In genomic region chr7:128454808-128455555, GRCh38 we compare ENCODE assay signal across 8 cellular contexts. TPM values are rescaled to one million over a fixed set of nuclear protein-coding genes. Genes with fewer than 3 reads are reported as not detected.
DNase-seq lines count a peak whose midpoint lies in the region; ATAC-seq and TF ChIP-seq lines count a peak whose summit lies in the region.

No MANE protein-coding gene starts in this region.

- ATAC-seq in upper lobe of left lung (ENCODE audit: low FRiP score in 2 of 2) (no peak), HG02610 (IDR thresholded peaks at IDR 0.05; ENCODE audit: unreplicated experiment) (no peak)

- no peak for TF ChIP-seq POLR2A in upper lobe of left lung (IDR thresholded peaks at IDR 0.05)

- DNase-seq in LNCaP clone FGC (ENCODE audit: low read depth) (no peak), astrocyte of the spinal cord (ENCODE audit: low read depth, low spot score) (no peak), upper lobe of left lung (peak in 1 of 2 donors; percentile 39), G401 (ENCODE audit: low spot score) (no peak), epidermal melanocyte (ENCODE audit: insufficient read length, low spot score) (no peak)

- TF ChIP-seq CTCF in LNCaP clone FGC (IDR thresholded peaks at IDR 0.05; ENCODE audit: control insufficient read depth, extremely low read depth, insufficient read depth) (no peak), astrocyte of the spinal cord (IDR thresholded peaks at IDR 0.05; ENCODE audit: low read depth, low read length) (no peak), liver (IDR thresholded peaks at IDR 0.05; ENCODE audit: low read depth, low read length, missing input control) (no peak), upper lobe of left lung (IDR thresholded peaks at IDR 0.05) (peak in 1 of 6 experiments; percentile 26)

- H3K4me2 ChIP-seq in BLaER1 treated with 17β-estradiol and CSF1 and Interleukin-3, amounts not matched to agents 10 nM and 100 nM = peak overlapping the region; percentile 63 to 99 (median 93)

- 48% methylated on average over 26 of the region's 26 CpGs for WGBS in liver
- 53 to 54% methylated on average over 26 of the region's 26 CpGs for WGBS in upper lobe of left lung, 2 donors

- no peaks in the 10 kb centered on the region for H3K27me3 ChIP-seq in BLaER1 treated with 17β-estradiol and CSF1 and Interleukin-3, amounts not matched to agents 10 nM and 100 nM
- no peaks in the 10 kb centered on the region for H3K27me3 ChIP-seq in liver (ENCODE audit: control insufficient read depth in 4 of 4, insufficient read depth in 4 of 4, low read length in 3 of 4)
- H3K27me3 ChIP-seq in upper lobe of left lung = no peaks in the 10 kb centered on the region

- in situ Hi-C loops in astrocyte of the spinal cord (cut with HindIII; ENCODE audit: low sequenced_read_pairs) (no loop called here), G401 (cut with HindIII; ENCODE audit: low sequenced_read_pairs) (no loop called here)

- TF ChIP-seq RAD21 in liver (IDR thresholded peaks at IDR 0.05) = no peak

- H4K20me1 ChIP-seq in BLaER1 treated with 17β-estradiol and CSF1 and Interleukin-3, amounts not matched to agents 10 nM and 100 nM = peaks cover 6 to 39% (median 29%) of the 10 kb centered on the region in 11 experiments; a peak in 19 of 22 replicates

- H3K36me3 ChIP-seq in BLaER1 treated with 17β-estradiol and CSF1 and Interleukin-3, amounts not matched to agents 10 nM and 100 nM = peaks cover 2 to 23% (median 14%) of the 10 kb centered on the region in 11 experiments; a peak in 12 of 22 replicates
- H3K36me3 ChIP-seq in liver (ENCODE audit: control insufficient read depth in 4 of 4, insufficient read depth in 3 of 4, low read depth in 1 of 4, low read length in 3 of 4) (no peaks in the 10 kb centered on the region), upper lobe of left lung (no peaks in the 10 kb centered on the region)

- H3K9me3 ChIP-seq in BLaER1 treated with 17β-estradiol and CSF1 and Interleukin-3, amounts not matched to agents 10 nM and 100 nM (replicated peaks in 1 of 11) = no peaks in the 10 kb centered on the region
- H3K9me3 ChIP-seq in liver (ENCODE audit: control insufficient read depth in 4 of 4, low read length in 3 of 4) = no peaks in the 10 kb centered on the region
- no peaks in the 10 kb centered on the region for H3K9me3 ChIP-seq in upper lobe of left lung

- H3K27ac ChIP-seq in BLaER1 treated with 17β-estradiol and CSF1 and Interleukin-3, amounts not matched to agents 10 nM and 100 nM = peak overlapping the region; percentile 52 to 93 (median 83); a peak in 21 of 22 replicates
- H3K27ac ChIP-seq in liver (ENCODE audit: low read depth in 1 of 2, low read length in 2 of 2) (peak overlapping the region; percentile 96 to 99), upper lobe of left lung (peak overlapping the region; percentile 87 to 92 (median 90))

- peak overlapping the region; percentile 74 to 98 (median 90) for H3K4me3 ChIP-seq in BLaER1 treated with 17β-estradiol and CSF1 and Interleukin-3, amounts not matched to agents 10 nM and 100 nM
- H3K4me3 ChIP-seq in LNCaP clone FGC (ENCODE audit: low read depth, low read length) = peak overlapping the region; percentile 99
- H3K4me3 ChIP-seq in astrocyte of the spinal cord (ENCODE audit: low read depth, low read length) = peak overlapping the region; percentile 93
- peak overlapping the region; percentile 52 to 75 (median 73) for H3K4me3 ChIP-seq in liver (ENCODE audit: low read depth in 1 of 3, low read length in 3 of 3)
- H3K4me3 ChIP-seq in upper lobe of left lung = peak overlapping the region in 3 of 4 donors; percentile 90 to 94 (median 91)

- peaks cover 49 to 78% (median 55%) of the 10 kb centered on the region in 10 experiments for H3K4me1 ChIP-seq in BLaER1 treated with 17β-estradiol and CSF1 and Interleukin-3, amounts not matched to agents 10 nM and 100 nM
- H3K4me1 ChIP-seq in liver (ENCODE audit: control insufficient read depth in 4 of 4, insufficient read depth in 4 of 4, low read length in 3 of 4) (peaks cover 4 to 30% (median 11%) of the 10 kb centered on the region in 4 donors), upper lobe of left lung (peaks cover 19 to 40% (median 32%) of the 10 kb centered on the region in 4 donors)

- H3K9ac ChIP-seq in BLaER1 treated with 17β-estradiol and CSF1 and Interleukin-3, amounts not matched to agents 10 nM and 100 nM = peak overlapping the region; percentile 76 to 96 (median 91)
- peak overlapping the region; percentile 62 to 97 for H3K9ac ChIP-seq in liver (ENCODE audit: low read depth in 1 of 2, low read length in 2 of 2)

- no peak for TF ChIP-seq EP300 in upper lobe of left lung (IDR thresholded peaks at IDR 0.05)

TF ChIP-seq in liver, 16 proteins besides CTCF, POLR2A, EP300 and RAD21:
- TF ChIP-seq REST (IDR thresholded peaks at IDR 0.05) = no peak
- no peak for TF ChIP-seq FOXA2 (IDR thresholded peaks at IDR 0.05)
- no peak for TF ChIP-seq HNF4A (conservative IDR thresholded peaks at IDR 0.05)
- no peak for TF ChIP-seq ATF3 (IDR thresholded peaks at IDR 0.05)
- no peak for TF ChIP-seq JUND (IDR thresholded peaks at IDR 0.05)

RNA-seq across cellular contexts. Expression of gene HILPDA, which starts 0.7 kb away (rescaled TPM):
- total RNA-seq in liver = 1 to 10 TPM; 5.2 to 5.6 TPM
- polyA plus RNA-seq in liver = 1 to 10 TPM; 3.9 to 5.1 TPM
- 10 to 100 TPM in 2 of 6 donors, 1 to 10 TPM in 4; 2.6 to 14.9 (median 7.3) TPM for total RNA-seq in upper lobe of left lung
- 9.0 and 14.2 TPM in 2 replicates for total RNA-seq in G401 (2014; rRNA removed; shearing (Covaris generic))

RNA-seq across cellular contexts. Expression of gene METTL2B, which starts 21.6 kb away (rescaled TPM):
- 10 to 100 TPM; 15.8 to 20.7 TPM for total RNA-seq in liver
- 1 to 10 TPM; 6.8 to 8.3 TPM for polyA plus RNA-seq in liver
- total RNA-seq in upper lobe of left lung = 10 to 100 TPM; 17.8 to 24.5 (median 21.2) TPM
- total RNA-seq in G401 (2014; rRNA removed; shearing (Covaris generic)) = 23.8 and 55.4 TPM in 2 replicates

RNA-seq across cellular contexts. Expression of gene IMPDH1, which starts 45.2 kb away (rescaled TPM):
- total RNA-seq in liver = 10 to 100 TPM in 1 of 2 donors, 1 to 10 TPM in 1; 5.0 to 11.1 TPM
- polyA plus RNA-seq in liver = 1 to 10 TPM; 2.4 to 5.4 TPM
- 100 to 1,000 TPM in 2 of 6 donors, 10 to 100 TPM in 4; 47.2 to 107 (median 81.5) TPM for total RNA-seq in upper lobe of left lung
- 58.5 and 67.9 TPM in 2 replicates for total RNA-seq in G401 (2014; rRNA removed; shearing (Covaris generic))
